ENCODE assay signal across 2 cellular contexts in the genomic region with DNA sequence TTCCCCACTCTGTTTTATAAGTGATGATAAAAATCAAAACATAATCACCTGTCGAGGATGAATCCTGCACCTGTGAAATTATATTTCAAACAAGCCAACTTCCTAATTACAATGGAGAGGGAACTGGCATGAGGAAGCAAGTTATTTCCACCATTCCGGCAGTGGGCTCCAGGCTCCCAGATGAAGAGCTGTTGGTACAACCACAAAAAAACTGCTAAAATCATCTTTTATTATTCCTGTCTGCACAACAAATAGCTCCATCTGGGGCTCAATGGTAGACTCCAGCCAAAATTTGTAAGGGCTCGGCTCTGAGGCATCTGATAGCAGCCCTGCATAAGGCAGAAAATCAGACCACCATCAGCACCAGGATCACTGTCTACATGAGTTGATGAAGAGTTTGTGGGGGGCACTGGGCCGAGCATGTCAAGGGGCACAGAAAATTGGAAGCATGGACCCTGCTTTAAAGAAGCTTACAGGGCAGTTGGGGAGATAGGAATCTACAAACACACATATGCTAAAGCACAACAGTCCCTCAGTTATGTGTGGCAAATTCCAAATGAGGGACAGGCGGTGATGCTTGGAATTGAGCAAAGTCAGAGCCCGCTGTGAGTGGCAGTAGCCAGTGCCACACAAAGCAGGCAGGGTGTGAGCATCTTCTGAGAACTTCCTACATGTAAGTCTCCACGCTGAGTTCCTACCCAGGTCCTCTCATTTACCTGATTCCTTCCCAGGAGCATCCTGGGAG.
TF ChIP-seq lines count a peak whose summit lies in the region.

No MANE protein-coding gene starts in this region.

TF ChIP-seq in IMR-90, 13 proteins besides CTCF, POLR2A, EP300 and RAD21:
- TF ChIP-seq MAZ (IDR thresholded peaks at IDR 0.05; ENCODE audit: borderline replicate concordance, low read depth, low read length) (no peak), CHD1 (IDR thresholded peaks at IDR 0.05; ENCODE audit: low read depth, low read length) (no peak), CEBPB (IDR thresholded peaks at IDR 0.05; ENCODE audit: low read depth, low read length) (no peak), RFX5 (IDR thresholded peaks at IDR 0.05; ENCODE audit: low read depth, low read length) (no peak)

TF ChIP-seq in H1, 55 proteins besides CTCF, POLR2A, EP300 and RAD21:
- no peak for TF ChIP-seq TAF7 (optimal IDR thresholded peaks at IDR 0.05; ENCODE audit: borderline replicate concordance, low read depth, low read length)
